ENCODE assay signal across 9 cellular contexts in genomic region chr1:226677121-226678020, GRCh38.
A peak's percentile ranks its signal among the peaks of the same experiment; 100 is the strongest.
DNase-seq lines count a peak whose midpoint lies in the region; ATAC-seq, FAIRE-seq and TF ChIP-seq lines count a peak whose summit lies in the region.
"Had no signal": no experiment of that assay in that cellular context is flagged by ENCODE, and none has a peak within 500 bp of the region (broad histone marks: within the 10 kb centered on the region; RNA-seq: fewer than 3 reads in every experiment).

No MANE protein-coding gene starts in this region.

- no peak overlapping the region for H3K4me3 Mint-ChIP-seq in Caco-2 (ENCODE audit: unreplicated experiment)

- peaks cover 9% of the 10 kb centered on the region for H3K36me3 Mint-ChIP-seq in Caco-2 (ENCODE audit: insufficient read depth, unreplicated experiment)

- in situ Hi-C loops in brain microvascular endothelial cell (cut with HindIII; ENCODE audit: low pct_ligation_motif_present, low sequenced_read_pairs): no loop called here

- TF ChIP-seq CTCF in brain microvascular endothelial cell (IDR thresholded peaks at IDR 0.05; ENCODE audit: low read depth, low read length, missing control alignments): peak; percentile 32
- TF ChIP-seq CTCF in kidney (IDR thresholded peaks at IDR 0.05; ENCODE audit: borderline replicate concordance, extremely low read depth, insufficient read depth): no peak
- TF ChIP-seq CTCF in Caco-2 (IDR thresholded peaks at IDR 0.05; ENCODE audit: insufficient read depth in 1 of 2, low read depth in 1 of 2, low read length in 1 of 2, severe bottlenecking in 1 of 2, unreplicated experiment in 1 of 2): no peak

- H3K4me1 Mint-ChIP-seq in Caco-2 (ENCODE audit: low read depth, unreplicated experiment): peaks cover 31% of the 10 kb centered on the region

- no peak for FAIRE-seq in kidney (lab: Jason Lieb, UNC)

- H3K4me3 ChIP-seq in brain microvascular endothelial cell (ENCODE audit: low read depth, low read length): no peak overlapping the region
- H3K4me3 ChIP-seq in kidney (ENCODE audit: low read length in 2 of 2): no peak overlapping the region
- no peak overlapping the region for H3K4me3 ChIP-seq in Caco-2 (ENCODE audit: low read depth, low read length)
- H3K4me3 ChIP-seq: SK-N-MC had no signal

- CTCF ChIA-PET in Caco-2 (lab: Charles Lee): no interaction called here

- no peaks in the 10 kb centered on the region for H3K27me3 Mint-ChIP-seq in Caco-2 (ENCODE audit: insufficient read depth, unreplicated experiment)

- H3K27ac Mint-ChIP-seq in Caco-2 (ENCODE audit: unreplicated experiment): no peak overlapping the region

- H3K27ac ChIP-seq in brain microvascular endothelial cell (no peak overlapping the region), kidney (ENCODE audit: low read depth in 2 of 2, low read length in 2 of 2) (peak overlapping the region; percentile 19 to 45)
- H3K27ac ChIP-seq: SK-N-MC had no signal

- H3K4me1 ChIP-seq in kidney (ENCODE audit: control insufficient read depth in 1 of 2, insufficient read depth in 1 of 2, low read depth in 1 of 2, low read length in 2 of 2): peaks cover 24 to 25% of the 10 kb centered on the region in 2 donors
- peaks cover 25% of the 10 kb centered on the region for H3K4me1 ChIP-seq in Caco-2

- no peaks in the 10 kb centered on the region for H3K27me3 ChIP-seq in brain microvascular endothelial cell (replicated peaks)
- H3K27me3 ChIP-seq in Caco-2 (replicated peaks; ENCODE audit: control insufficient read depth, insufficient read depth, low read length): no peaks in the 10 kb centered on the region

- H3K9me3 ChIP-seq in kidney (ENCODE audit: control insufficient read depth in 1 of 2, low read length in 2 of 2) (no peaks in the 10 kb centered on the region), Caco-2 (no peaks in the 10 kb centered on the region)

- peak; percentile 82 for DNase-seq in GF-D8 (lab: John Stamatoyannopoulos, UW)
- DNase-seq in T-helper 2 cell: peak in 4 of 5 experiments; percentile 45 to 91 (median 78)
- peak; percentile 43 for DNase-seq in brain microvascular endothelial cell
- no peak for DNase-seq in kidney
- peak; percentile 54 to 77 for DNase-seq in stimulated activated CD4-positive, alpha-beta T cell treated with anti-CD3 and anti-CD28 coated beads, Interleukin-4, amount 100 ng/mL, for 4 hours
- no peak for DNase-seq in Caco-2

- POLR2A ChIA-PET in Caco-2 (lab: Charles Lee): interaction anchor here (0.6 kb wide), 1 partner anchor 1095 kb away, joined by 4 read pairs; no protein-coding TSS in a partner anchor

- intact Hi-C loops in kidney (cut with DNase I) (no loop called here), Caco-2 (cut with micrococcal nuclease; ENCODE audit: unreplicated experiment) (no loop called here)

- no peaks in the 10 kb centered on the region for H3K9me3 Mint-ChIP-seq in Caco-2 (ENCODE audit: unreplicated experiment)

- peak; percentile 27 for ATAC-seq in HG03354 (IDR thresholded peaks at IDR 0.05; ENCODE audit: poor library complexity, severe bottlenecking, unreplicated experiment)
- no peak for ATAC-seq in GM21526 (IDR thresholded peaks at IDR 0.05; ENCODE audit: low FRiP score, unreplicated experiment)

- H3K9ac ChIP-seq in kidney (ENCODE audit: low read length in 2 of 2): peak overlapping the region in 1 of 2 donors; percentile 37

- BruUV-seq in Caco-2 (replicated peaks; lab: Mats Ljungman, UMichigan): no TSS peak

- no peaks in the 10 kb centered on the region for H3K36me3 ChIP-seq in brain microvascular endothelial cell (replicated peaks)
- H3K36me3 ChIP-seq in kidney (ENCODE audit: control insufficient read depth in 1 of 2, insufficient read depth in 2 of 2, low read length in 2 of 2): no peaks in the 10 kb centered on the region
- H3K36me3 ChIP-seq in Caco-2 (ENCODE audit: control insufficient read depth, insufficient read depth, low read length): no peaks in the 10 kb centered on the region

Comparison
In these comparisons a context has a peak if more than half of its experiments do, and no peak if none do; other contexts are left out.
1. DNase-seq: peak in GF-D8 (single experiment), T-helper 2 cell (4 of 5), brain microvascular endothelial cell (single experiment) and stimulated activated CD4-positive, alpha-beta T cell treated with anti-CD3 and anti-CD28 coated beads, Interleukin-4, amount 100 ng/mL, for 4 hours (2 of 2); none in kidney (single experiment) and Caco-2 (0 of 2).